1 cellular context compared by ENCODE assay signal in genomic region chr12:49287876-49288275, GRCh38.
TF ChIP-seq lines count a peak whose summit lies in the region.

No MANE protein-coding gene starts in this region.

TF ChIP-seq in IMR-90, 13 proteins besides CTCF, POLR2A, EP300 and RAD21:
- TF ChIP-seq RCOR1 (IDR thresholded peaks at IDR 0.05; ENCODE audit: insufficient replicate concordance, low read length) (no peak), BHLHE40 (IDR thresholded peaks at IDR 0.05; ENCODE audit: low read depth, low read length) (no peak), MAZ (IDR thresholded peaks at IDR 0.05; ENCODE audit: borderline replicate concordance, low read depth, low read length) (no peak), CHD1 (IDR thresholded peaks at IDR 0.05; ENCODE audit: low read depth, low read length) (no peak), SMC3 (IDR thresholded peaks at IDR 0.05; ENCODE audit: low read depth, low read length) (no peak), MAFK (IDR thresholded peaks at IDR 0.05; ENCODE audit: low read depth, low read length) (no peak), RFX5 (IDR thresholded peaks at IDR 0.05; ENCODE audit: low read depth, low read length) (no peak), CEBPB (IDR thresholded peaks at IDR 0.05; ENCODE audit: low read depth, low read length) (no peak), MXI1 (IDR thresholded peaks at IDR 0.05; ENCODE audit: borderline replicate concordance, low read depth, low read length) (no peak), FOS (IDR thresholded peaks at IDR 0.05; ENCODE audit: low read depth, low read length) (no peak), NFE2L2 (IDR thresholded peaks at IDR 0.05; ENCODE audit: low read depth, low read length) (no peak), ELK1 (IDR thresholded peaks at IDR 0.05; ENCODE audit: borderline replicate concordance, low read depth, low read length) (no peak), USF2 (IDR thresholded peaks at IDR 0.05; ENCODE audit: low read depth, low read length) (no peak)
